In genomic region chr6:36268478-36269248, GRCh38 we compare ENCODE assay signal across 14 cellular contexts. TPM values are rescaled to one million over a fixed set of nuclear protein-coding genes. Genes with fewer than 3 reads are reported as not detected.
DNase-seq lines count a peak whose midpoint lies in the region; ATAC-seq and TF ChIP-seq lines count a peak whose summit lies in the region.
"Had no signal": no experiment of that assay in that cellular context is flagged by ENCODE, and none has a peak within 500 bp of the region (broad histone marks: within the 10 kb centered on the region; RNA-seq: fewer than 3 reads in every experiment).

No MANE protein-coding gene starts in this region.

- H2BK120ac ChIP-seq in trophoblast cell (ENCODE audit: insufficient read depth, low read length, poor library complexity): no peak overlapping the region

- H2AK5ac ChIP-seq in trophoblast cell (ENCODE audit: low read length): no peak overlapping the region

- no peaks in the 10 kb centered on the region for H3K79me2 ChIP-seq in trophoblast cell (ENCODE audit: control insufficient read depth, insufficient read depth, low read length, poor library complexity)

- CTCF ChIA-PET in activated naive CD4-positive, alpha-beta T cell treated with anti-CD3 and anti-CD28 coated beads for 36 hours (lab: Charles Lee): no interaction called here

- H3K4me1 ChIP-seq in trophoblast cell (ENCODE audit: control insufficient read depth in 1 of 2, insufficient read depth in 2 of 2, low read length in 2 of 2) (no peaks in the 10 kb centered on the region), colonic mucosa (no peaks in the 10 kb centered on the region)

- no peak overlapping the region for H3K18ac ChIP-seq in trophoblast cell (ENCODE audit: low read length)

- no peak overlapping the region for H3K4me2 ChIP-seq in trophoblast cell (ENCODE audit: low read length)

- DNase-seq in EH (ENCODE audit: low read depth): peak; percentile 18
- peak; percentile 44 for DNase-seq in fibroblast of pulmonary artery (ENCODE audit: low read depth)
- DNase-seq in trophoblast cell: peak; percentile 44 to 71
- DNase-seq in activated naive CD4-positive, alpha-beta T cell treated with anti-CD3 and anti-CD28 coated beads for 36 hours: no peak
- DNase-seq in HuH-7.5 (ENCODE audit: low spot score): no peak
- no peak for DNase-seq in colonic mucosa
- DNase-seq: activated CD4-positive, alpha-beta T cell treated with anti-CD3 and anti-CD28 coated beads, Interleukin-2, amount 10 ng/mL, durations not matched to agents 24 days and 14 days; activated T-cell treated with anti-CD3 and anti-CD28 coated beads, Interleukin-2, amount 50 U/mL, for 72 hours; OCI-M1 had no signal

- no peak overlapping the region for H3K4me3 Mint-ChIP-seq in activated T-helper 17 cell treated with anti-CD3 and anti-CD28 coated beads, Interleukin-2, amount 50 U/mL, for 72 hours
- H3K4me3 Mint-ChIP-seq in activated naive CD4-positive, alpha-beta T cell treated with anti-CD3 and anti-CD28 coated beads for 36 hours: no peak overlapping the region
- H3K4me3 Mint-ChIP-seq: activated CD4-positive, alpha-beta T cell treated with anti-CD3 and anti-CD28 coated beads, Interleukin-2, amount 10 ng/mL, durations not matched to agents 24 days and 14 days; activated T-cell treated with anti-CD3 and anti-CD28 coated beads, Interleukin-2, amount 50 U/mL, for 72 hours had no signal

- TF ChIP-seq CTCF in fibroblast of pulmonary artery (IDR thresholded peaks at IDR 0.05; ENCODE audit: low read length, missing control alignments) (no peak), colonic mucosa (IDR thresholded peaks at IDR 0.05) (no peak)

- H3K27me3 ChIP-seq in trophoblast cell (ENCODE audit: insufficient read depth, low read length) (no peaks in the 10 kb centered on the region), colonic mucosa (no peaks in the 10 kb centered on the region)

- H3K4ac ChIP-seq in trophoblast cell (ENCODE audit: low read depth, low read length): no peak overlapping the region

- intact Hi-C loops in activated naive CD4-positive, alpha-beta T cell treated with anti-CD3 and anti-CD28 coated beads for 36 hours (cut with micrococcal nuclease): no loop called here
- intact Hi-C loops in colonic mucosa (cut with DNase I): no loop called here

- H3K36me3 ChIP-seq in trophoblast cell (ENCODE audit: control insufficient read depth in 1 of 2, insufficient read depth in 2 of 2, low read length in 2 of 2): no peaks in the 10 kb centered on the region
- H3K36me3 ChIP-seq in colonic mucosa: no peaks in the 10 kb centered on the region

- no peaks in the 10 kb centered on the region for H3K4me1 Mint-ChIP-seq in activated T-helper 17 cell treated with anti-CD3 and anti-CD28 coated beads, Interleukin-2, amount 50 U/mL, for 72 hours
- no peaks in the 10 kb centered on the region for H3K4me1 Mint-ChIP-seq in activated naive CD4-positive, alpha-beta T cell treated with anti-CD3 and anti-CD28 coated beads for 36 hours (ENCODE audit: low read depth)
- H3K4me1 Mint-ChIP-seq: activated CD4-positive, alpha-beta T cell treated with anti-CD3 and anti-CD28 coated beads, Interleukin-2, amount 10 ng/mL, durations not matched to agents 24 days and 14 days had no signal

- no peak overlapping the region for H2BK5ac ChIP-seq in trophoblast cell (ENCODE audit: low read depth, low read length, poor library complexity)

- H3K14ac ChIP-seq in trophoblast cell (ENCODE audit: low read length): no peak overlapping the region

- peak overlapping the region; percentile 25 for H3K27ac Mint-ChIP-seq in activated T-helper 17 cell treated with anti-CD3 and anti-CD28 coated beads, Interleukin-2, amount 50 U/mL, for 72 hours
- no peak overlapping the region for H3K27ac Mint-ChIP-seq in activated naive CD4-positive, alpha-beta T cell treated with anti-CD3 and anti-CD28 coated beads for 36 hours
- H3K27ac Mint-ChIP-seq: activated CD4-positive, alpha-beta T cell treated with anti-CD3 and anti-CD28 coated beads, Interleukin-2, amount 10 ng/mL, durations not matched to agents 24 days and 14 days; activated T-cell treated with anti-CD3 and anti-CD28 coated beads, Interleukin-2, amount 50 U/mL, for 72 hours had no signal

- no peaks in the 10 kb centered on the region for H3K36me3 Mint-ChIP-seq in activated T-helper 17 cell treated with anti-CD3 and anti-CD28 coated beads, Interleukin-2, amount 50 U/mL, for 72 hours (ENCODE audit: low read depth)
- H3K36me3 Mint-ChIP-seq in activated naive CD4-positive, alpha-beta T cell treated with anti-CD3 and anti-CD28 coated beads for 36 hours (ENCODE audit: low read depth): no peaks in the 10 kb centered on the region

- no peak overlapping the region for H3K4me3 ChIP-seq in fibroblast of pulmonary artery (replicated peaks; ENCODE audit: low read depth, low read length)
- H3K4me3 ChIP-seq in trophoblast cell (ENCODE audit: low read depth, low read length): no peak overlapping the region
- no peak overlapping the region for H3K4me3 ChIP-seq in colonic mucosa

- no peak overlapping the region for H4K91ac ChIP-seq in trophoblast cell (ENCODE audit: low read depth, low read length)

- H3K9me3 Mint-ChIP-seq in activated T-helper 17 cell treated with anti-CD3 and anti-CD28 coated beads, Interleukin-2, amount 50 U/mL, for 72 hours: no peaks in the 10 kb centered on the region
- no peaks in the 10 kb centered on the region for H3K9me3 Mint-ChIP-seq in activated naive CD4-positive, alpha-beta T cell treated with anti-CD3 and anti-CD28 coated beads for 36 hours
- H3K9me3 Mint-ChIP-seq: activated CD4-positive, alpha-beta T cell treated with anti-CD3 and anti-CD28 coated beads, Interleukin-2, amount 10 ng/mL, durations not matched to agents 24 days and 14 days; activated T-cell treated with anti-CD3 and anti-CD28 coated beads, Interleukin-2, amount 50 U/mL, for 72 hours had no signal

- H3K27me3 Mint-ChIP-seq in activated T-helper 17 cell treated with anti-CD3 and anti-CD28 coated beads, Interleukin-2, amount 50 U/mL, for 72 hours: peaks cover 22% of the 10 kb centered on the region
- peaks cover 2% of the 10 kb centered on the region for H3K27me3 Mint-ChIP-seq in activated naive CD4-positive, alpha-beta T cell treated with anti-CD3 and anti-CD28 coated beads for 36 hours (ENCODE audit: low read depth)

- H4K12ac ChIP-seq in trophoblast cell (ENCODE audit: low read depth, low read length): no peak overlapping the region

- H3K79me1 ChIP-seq in trophoblast cell (ENCODE audit: low read length): no peaks in the 10 kb centered on the region

- no peak overlapping the region for H2AFZ ChIP-seq in trophoblast cell (ENCODE audit: insufficient read depth, low read length, poor library complexity)

- no peak overlapping the region for H2BK12ac ChIP-seq in trophoblast cell (ENCODE audit: low read length)

- H3K9ac ChIP-seq in trophoblast cell (ENCODE audit: low read length): no peak overlapping the region
- H3K9ac ChIP-seq in colonic mucosa (ENCODE audit: low read depth in 2 of 2, low read length in 2 of 2): no peak overlapping the region

- no CpG with 5 or more reads among the region's 10 CpGs for WGBS in trophoblast cell (ENCODE audit: extremely low coverage, insufficient coverage, insufficient read length)

- no peak overlapping the region for H3K23ac ChIP-seq in trophoblast cell (ENCODE audit: low read length)

- ATAC-seq in activated T-helper 17 cell treated with anti-CD3 and anti-CD28 coated beads, Interleukin-2, amount 50 U/mL, for 72 hours (replicated peaks): no peak
- no peak for ATAC-seq in HG03457 (IDR thresholded peaks at IDR 0.05; ENCODE audit: unreplicated experiment)
- ATAC-seq: activated T-cell treated with anti-CD3 and anti-CD28 coated beads, Interleukin-2, amount 50 U/mL, for 72 hours had no signal

- no peaks in the 10 kb centered on the region for H3K9me3 ChIP-seq in trophoblast cell (ENCODE audit: insufficient read depth, low read depth, low read length)
- H3K9me3 ChIP-seq in colonic mucosa: no peaks in the 10 kb centered on the region

- no peak overlapping the region for H4K8ac ChIP-seq in trophoblast cell (ENCODE audit: low read depth, low read length)

- H3K27ac ChIP-seq in trophoblast cell (ENCODE audit: low read depth, low read length) (no peak overlapping the region), colonic mucosa (no peak overlapping the region)

RNA-seq across cellular contexts. Expression of gene PNPLA1, which starts 1.2 kb away (rescaled TPM):
- not detected for total RNA-seq in activated T-helper 17 cell treated with anti-CD3 and anti-CD28 coated beads, Interleukin-2, amount 50 U/mL, for 72 hours
- 0.08 and 0.10 TPM in 2 replicates for polyA plus RNA-seq in trophoblast cell (2013)
- not detected for total RNA-seq in activated naive CD4-positive, alpha-beta T cell treated with anti-CD3 and anti-CD28 coated beads for 36 hours
- under 1 TPM; 0.35 TPM for total RNA-seq in colonic mucosa
- total RNA-seq: activated CD4-positive, alpha-beta T cell treated with anti-CD3 and anti-CD28 coated beads, Interleukin-2, amount 10 ng/mL, durations not matched to agents 24 days and 14 days; activated T-cell treated with anti-CD3 and anti-CD28 coated beads, Interleukin-2, amount 50 U/mL, for 72 hours; H4; T-helper 1 cell treated with Interleukin-12 subunit alpha and Interleukin-12 subunit beta and Interleukin-4 antibody, amounts not matched to agents 30 ng/mL and 1 ng/mL, for 36 hours had no signal
- polyA plus RNA-seq: BJ had no signal

Comparison
In these comparisons a context has a peak if more than half of its experiments do, and no peak if none do; other contexts are left out.
1. DNase-seq: peak in EH (single experiment), fibroblast of pulmonary artery (single experiment) and trophoblast cell (2 of 2); none in activated naive CD4-positive, alpha-beta T cell treated with anti-CD3 and anti-CD28 coated beads for 36 hours (single experiment), HuH-7.5 (single experiment) and colonic mucosa (single experiment).